In the genomic region with DNA sequence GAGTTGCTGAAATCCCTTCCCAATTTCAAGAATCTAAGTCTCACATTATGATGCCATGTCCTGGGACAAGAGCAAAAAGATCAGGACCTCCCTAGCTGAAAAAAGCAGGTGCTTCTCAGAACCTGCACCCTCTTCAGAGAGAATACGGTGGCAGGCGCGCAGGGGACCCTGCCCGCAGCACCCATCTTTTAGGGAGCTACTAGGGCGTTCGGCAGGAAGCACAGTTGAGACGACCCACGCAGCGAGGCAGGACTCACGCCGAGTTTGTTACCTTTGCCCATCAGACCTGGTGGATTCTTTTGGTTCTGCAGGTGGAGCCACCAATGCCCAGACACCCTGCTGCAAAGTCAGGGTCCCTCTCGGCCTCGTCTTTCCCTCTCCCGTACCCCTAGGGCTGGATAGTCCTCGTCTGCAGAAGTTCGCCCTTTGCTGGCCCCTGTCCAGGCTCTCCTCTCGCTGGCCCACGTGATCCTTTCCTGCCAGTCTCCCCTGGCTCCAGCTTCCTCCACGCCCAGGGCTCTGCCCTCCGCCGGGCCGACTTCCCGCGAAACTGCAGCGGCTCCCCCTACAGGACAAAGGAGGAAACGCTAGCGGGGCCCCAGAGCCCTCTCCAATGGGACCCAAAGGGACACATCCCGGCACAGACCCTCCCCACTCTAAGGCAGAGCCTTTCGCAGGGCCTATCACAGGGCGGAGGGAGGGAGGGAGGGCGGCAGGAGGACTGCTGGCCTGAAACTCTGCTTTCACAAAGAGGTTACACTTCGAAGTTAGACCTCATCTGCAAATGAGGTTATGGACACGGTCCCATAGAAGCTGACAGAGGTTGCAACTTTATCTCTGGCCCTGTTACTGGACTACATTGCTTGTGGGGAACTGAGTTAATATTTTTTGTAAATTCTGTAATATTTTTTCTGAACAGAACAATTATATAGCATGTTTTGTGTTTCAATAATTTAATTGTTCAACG, we compare ENCODE assay signal across 8 cellular contexts. TPM values are rescaled to one million over a fixed set of nuclear protein-coding genes. Genes with fewer than 3 reads are reported as not detected.
A peak's percentile ranks its signal among the peaks of the same experiment; 100 is the strongest.
DNase-seq lines count a peak whose midpoint lies in the region; ATAC-seq, FAIRE-seq and TF ChIP-seq lines count a peak whose summit lies in the region.

No MANE protein-coding gene starts in this region.

- no peak overlapping the region for H3K27ac ChIP-seq in HEK293 (ENCODE audit: extremely low read depth, low read depth, low read length)
- no peak overlapping the region for H3K27ac ChIP-seq in lung (ENCODE audit: low read depth in 1 of 2, low read length in 1 of 2)

- H3K4me3 ChIP-seq in HEK293 (ENCODE audit: low read depth, low read length) (peak overlapping the region; percentile 24), lung (no peak overlapping the region)

- CTCF ChIA-PET in HEK293 (lab: Yijun Ruan, JAX): interaction anchor here (0.5 to 2.4 kb wide), 36 partner anchors 8 to 1357 kb away, joined by 3 to 27 read pairs (median 3); no protein-coding TSS in a partner anchor

- peaks cover 6% of the 10 kb centered on the region for H3K27me3 ChIP-seq in lung (ENCODE audit: control insufficient read depth, insufficient read depth)

- H3K4me1 ChIP-seq in HEK293 (ENCODE audit: control insufficient read depth, insufficient read depth, low read length) (no peaks in the 10 kb centered on the region), lung (ENCODE audit: control insufficient read depth in 2 of 2, insufficient read depth in 2 of 2, low read length in 2 of 2) (no peaks in the 10 kb centered on the region)

- peak; percentile 57 for DNase-seq in D721Med (ENCODE audit: insufficient read length, low spot score)
- peak; percentile 29 to 67 for DNase-seq in NCI-H524 (lab: John Stamatoyannopoulos, UW)
- peak; percentile 55 to 58 for DNase-seq in activated CD4-positive, alpha-beta T cell treated with anti-CD3 and anti-CD28 coated beads, Interleukin-2, amount 50 U/mL, for 4 hours
- peak; percentile 91 for DNase-seq in ecto neural progenitor cell (ENCODE audit: low spot score)
- peak; percentile 81 for DNase-seq in lung (ENCODE audit: low spot score)
- peak; percentile 55 for DNase-seq in stimulated activated CD8-positive, alpha-beta memory T cell treated with anti-CD3 and anti-CD28 coated beads, Interleukin-15, amount 100 ng/mL, for 24 hours (ENCODE audit: low read depth)
- DNase-seq in OCI-M2 (lab: John Stamatoyannopoulos, UW; ENCODE audit: unreplicated experiment): no peak

- ATAC-seq in lung (ENCODE audit: insufficient read depth, low FRiP score): peak; percentile 86

- no peaks in the 10 kb centered on the region for H3K9me3 ChIP-seq in HEK293 (ENCODE audit: control insufficient read depth, insufficient read depth, low read depth, low read length)
- peaks cover 0 to 4% of the 10 kb centered on the region in 2 donors for H3K9me3 ChIP-seq in lung (ENCODE audit: control insufficient read depth in 2 of 2, insufficient read depth in 1 of 2, low read length in 1 of 2)

- WGBS in lung, 2 donors: 26 to 30% methylated on average over 34 of the region's 34 CpGs

- POLR2A ChIA-PET in HEK293 (lab: Yijun Ruan, JAX): interaction anchor here (0.7 to 1.7 kb wide), 3 partner anchors 13 to 246 kb away, joined by 4 to 6 read pairs (median 5); a partner anchor contains a TSS

- FAIRE-seq in D721Med (lab: Jason Lieb, UNC): no peak

- H3K36me3 ChIP-seq in HEK293 (ENCODE audit: control insufficient read depth in 2 of 2, insufficient read depth in 1 of 2, low read length in 2 of 2) (no peaks in the 10 kb centered on the region), lung (ENCODE audit: control insufficient read depth in 2 of 2, insufficient read depth in 2 of 2, low read length in 2 of 2) (no peaks in the 10 kb centered on the region)

- TF ChIP-seq CTCF in D721Med (IDR thresholded peaks at IDR 0.05; ENCODE audit: insufficient read depth, missing control alignments) (peak; percentile 75), HEK293 (tag by site-specific recombination; IDR thresholded peaks at IDR 0.05) (peak; percentile 85), lung (IDR thresholded peaks at IDR 0.05; ENCODE audit: control extremely low read depth, extremely low read depth) (peak; percentile 38)

TF ChIP-seq in HEK293, 187 proteins besides CTCF, POLR2A, EP300 and RAD21 (continues in another document):
- no peak for TF ChIP-seq ZSCAN23 (tag by site-specific recombination; IDR thresholded peaks at IDR 0.05)
- no peak for TF ChIP-seq ZBTB21 (tag by site-specific recombination; IDR thresholded peaks at IDR 0.05)
- peak; percentile 37; the same call in 1 of the 2 replicates for TF ChIP-seq ZNF600 (tag by site-specific recombination; IDR thresholded peaks at IDR 0.05)
- TF ChIP-seq ZNF624 (tag by site-specific recombination; IDR thresholded peaks at IDR 0.05): no peak
- peak; percentile 53; the same call in 1 of the 2 replicates for TF ChIP-seq ZBTB20 (tag by site-specific recombination; IDR thresholded peaks at IDR 0.05)
- TF ChIP-seq, protein P1, sequence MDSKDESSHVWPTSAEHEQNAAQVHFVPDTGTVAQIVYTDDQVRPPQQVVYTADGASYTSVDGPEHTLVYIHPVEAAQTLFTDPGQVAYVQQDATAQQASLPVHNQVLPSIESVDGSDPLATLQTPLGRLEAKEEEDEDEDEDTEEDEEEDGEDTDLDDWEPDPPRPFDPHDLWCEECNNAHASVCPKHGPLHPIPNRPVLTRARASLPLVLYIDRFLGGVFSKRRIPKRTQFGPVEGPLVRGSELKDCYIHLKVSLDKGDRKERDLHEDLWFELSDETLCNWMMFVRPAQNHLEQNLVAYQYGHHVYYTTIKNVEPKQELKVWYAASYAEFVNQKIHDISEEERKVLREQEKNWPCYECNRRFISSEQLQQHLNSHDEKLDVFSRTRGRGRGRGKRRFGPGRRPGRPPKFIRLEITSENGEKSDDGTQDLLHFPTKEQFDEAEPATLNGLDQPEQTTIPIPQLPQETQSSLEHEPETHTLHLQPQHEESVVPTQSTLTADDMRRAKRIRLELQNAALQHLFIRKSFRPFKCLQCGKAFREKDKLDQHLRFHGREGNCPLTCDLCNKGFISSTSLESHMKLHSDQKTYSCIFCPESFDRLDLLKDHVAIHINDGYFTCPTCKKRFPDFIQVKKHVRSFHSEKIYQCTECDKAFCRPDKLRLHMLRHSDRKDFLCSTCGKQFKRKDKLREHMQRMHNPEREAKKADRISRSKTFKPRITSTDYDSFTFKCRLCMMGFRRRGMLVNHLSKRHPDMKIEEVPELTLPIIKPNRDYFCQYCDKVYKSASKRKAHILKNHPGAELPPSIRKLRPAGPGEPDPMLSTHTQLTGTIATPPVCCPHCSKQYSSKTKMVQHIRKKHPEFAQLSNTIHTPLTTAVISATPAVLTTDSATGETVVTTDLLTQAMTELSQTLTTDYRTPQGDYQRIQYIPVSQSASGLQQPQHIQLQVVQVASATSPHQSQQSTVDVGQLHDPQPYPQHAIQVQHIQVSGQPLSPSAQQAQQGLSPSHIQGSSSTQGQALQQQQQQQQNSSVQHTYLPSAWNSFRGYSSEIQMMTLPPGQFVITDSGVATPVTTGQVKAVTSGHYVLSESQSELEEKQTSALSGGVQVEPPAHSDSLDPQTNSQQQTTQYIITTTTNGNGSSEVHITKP (tag by site-specific recombination; IDR thresholded peaks at IDR 0.05): peak; percentile 95
- TF ChIP-seq, protein P2, sequence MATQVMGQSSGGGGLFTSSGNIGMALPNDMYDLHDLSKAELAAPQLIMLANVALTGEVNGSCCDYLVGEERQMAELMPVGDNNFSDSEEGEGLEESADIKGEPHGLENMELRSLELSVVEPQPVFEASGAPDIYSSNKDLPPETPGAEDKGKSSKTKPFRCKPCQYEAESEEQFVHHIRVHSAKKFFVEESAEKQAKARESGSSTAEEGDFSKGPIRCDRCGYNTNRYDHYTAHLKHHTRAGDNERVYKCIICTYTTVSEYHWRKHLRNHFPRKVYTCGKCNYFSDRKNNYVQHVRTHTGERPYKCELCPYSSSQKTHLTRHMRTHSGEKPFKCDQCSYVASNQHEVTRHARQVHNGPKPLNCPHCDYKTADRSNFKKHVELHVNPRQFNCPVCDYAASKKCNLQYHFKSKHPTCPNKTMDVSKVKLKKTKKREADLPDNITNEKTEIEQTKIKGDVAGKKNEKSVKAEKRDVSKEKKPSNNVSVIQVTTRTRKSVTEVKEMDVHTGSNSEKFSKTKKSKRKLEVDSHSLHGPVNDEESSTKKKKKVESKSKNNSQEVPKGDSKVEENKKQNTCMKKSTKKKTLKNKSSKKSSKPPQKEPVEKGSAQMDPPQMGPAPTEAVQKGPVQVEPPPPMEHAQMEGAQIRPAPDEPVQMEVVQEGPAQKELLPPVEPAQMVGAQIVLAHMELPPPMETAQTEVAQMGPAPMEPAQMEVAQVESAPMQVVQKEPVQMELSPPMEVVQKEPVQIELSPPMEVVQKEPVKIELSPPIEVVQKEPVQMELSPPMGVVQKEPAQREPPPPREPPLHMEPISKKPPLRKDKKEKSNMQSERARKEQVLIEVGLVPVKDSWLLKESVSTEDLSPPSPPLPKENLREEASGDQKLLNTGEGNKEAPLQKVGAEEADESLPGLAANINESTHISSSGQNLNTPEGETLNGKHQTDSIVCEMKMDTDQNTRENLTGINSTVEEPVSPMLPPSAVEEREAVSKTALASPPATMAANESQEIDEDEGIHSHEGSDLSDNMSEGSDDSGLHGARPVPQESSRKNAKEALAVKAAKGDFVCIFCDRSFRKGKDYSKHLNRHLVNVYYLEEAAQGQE (tag by site-specific recombination; IDR thresholded peaks at IDR 0.05): 0 out of 2 replicates have a peak, but pooled peaks have one; percentile 26
- TF ChIP-seq SP3 (tag by site-specific recombination; IDR thresholded peaks at IDR 0.05): peak; percentile 52; the same call in 1 of the 2 replicates
- peak; percentile 27; the same call in 1 of the 2 replicates for TF ChIP-seq KLF8 (tag by site-specific recombination; IDR thresholded peaks at IDR 0.05)
- TF ChIP-seq, protein P3, sequence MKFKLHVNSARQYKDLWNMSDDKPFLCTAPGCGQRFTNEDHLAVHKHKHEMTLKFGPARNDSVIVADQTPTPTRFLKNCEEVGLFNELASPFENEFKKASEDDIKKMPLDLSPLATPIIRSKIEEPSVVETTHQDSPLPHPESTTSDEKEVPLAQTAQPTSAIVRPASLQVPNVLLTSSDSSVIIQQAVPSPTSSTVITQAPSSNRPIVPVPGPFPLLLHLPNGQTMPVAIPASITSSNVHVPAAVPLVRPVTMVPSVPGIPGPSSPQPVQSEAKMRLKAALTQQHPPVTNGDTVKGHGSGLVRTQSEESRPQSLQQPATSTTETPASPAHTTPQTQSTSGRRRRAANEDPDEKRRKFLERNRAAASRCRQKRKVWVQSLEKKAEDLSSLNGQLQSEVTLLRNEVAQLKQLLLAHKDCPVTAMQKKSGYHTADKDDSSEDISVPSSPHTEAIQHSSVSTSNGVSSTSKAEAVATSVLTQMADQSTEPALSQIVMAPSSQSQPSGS (tag by site-specific recombination; IDR thresholded peaks at IDR 0.05; ENCODE audit: low read depth): no peak
- peak; percentile 82 for TF ChIP-seq ZBTB48 (tag by site-specific recombination; IDR thresholded peaks at IDR 0.05)
- TF ChIP-seq ZNF660 (tag by site-specific recombination; IDR thresholded peaks at IDR 0.05): no peak; the same call in 1 of the 2 replicates
- no peak for TF ChIP-seq TRIM28 (IDR thresholded peaks at IDR 0.05; ENCODE audit: borderline replicate concordance, low read length)

RNA-seq across cellular contexts. Expression of a gene that starts 28.8 kb away (rescaled TPM):
- not detected for total RNA-seq in lung
- not detected for polyA plus RNA-seq in lung
